In the genomic region with DNA sequence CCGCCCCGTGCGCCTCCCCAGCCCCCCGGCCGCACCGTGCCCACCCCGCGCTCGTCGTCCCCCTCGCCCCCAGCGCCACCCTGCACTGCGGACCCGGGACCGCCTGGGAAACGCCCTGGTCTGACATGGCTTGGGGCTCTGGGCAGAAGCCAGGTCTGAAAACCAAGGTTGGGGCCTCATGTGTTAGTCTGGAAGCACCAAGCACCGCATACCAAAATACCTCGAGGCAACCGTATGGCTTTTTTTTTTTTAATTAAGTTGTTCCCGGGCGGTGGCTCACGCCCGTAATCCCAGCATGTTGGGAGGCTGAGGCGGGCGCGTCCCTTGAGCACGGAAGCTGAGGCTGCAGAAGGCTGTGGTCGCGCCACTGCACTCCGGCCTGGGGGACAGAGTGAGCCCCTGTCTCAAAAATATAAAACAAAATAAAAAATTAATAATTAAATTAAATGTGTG, we compare ENCODE assay signal across 8 cellular contexts.
DNase-seq lines count a peak whose midpoint lies in the region; ATAC-seq and TF ChIP-seq lines count a peak whose summit lies in the region.

No MANE protein-coding gene starts in this region.

- H3K27me3 ChIP-seq in Caco-2 (replicated peaks; ENCODE audit: control insufficient read depth, insufficient read depth, low read length) (no peaks in the 10 kb centered on the region), HUES6 (ENCODE audit: control insufficient read depth, insufficient read depth, low read length) (no peaks in the 10 kb centered on the region)

- peak overlapping the region; percentile 96 for H3K27ac Mint-ChIP-seq in Caco-2 (ENCODE audit: unreplicated experiment)
- H3K27ac Mint-ChIP-seq in activated CD8-positive, alpha-beta T cell treated with anti-CD3 and anti-CD28 coated beads, Interleukin-2, amount 10 ng/mL, durations not matched to agents 7 days and 5 days = peak overlapping the region; percentile 96

- peaks cover 9% of the 10 kb centered on the region for H3K4me1 Mint-ChIP-seq in Caco-2 (ENCODE audit: low read depth, unreplicated experiment)
- peaks cover 50% of the 10 kb centered on the region for H3K4me1 Mint-ChIP-seq in activated CD8-positive, alpha-beta T cell treated with anti-CD3 and anti-CD28 coated beads, Interleukin-2, amount 10 ng/mL, durations not matched to agents 7 days and 5 days (ENCODE audit: low read depth)

- peak; percentile 16 for ATAC-seq in GM21367 (IDR thresholded peaks at IDR 0.05; ENCODE audit: unreplicated experiment)
- peak; percentile 18 for ATAC-seq in activated CD8-positive, alpha-beta T cell treated with anti-CD3 and anti-CD28 coated beads, Interleukin-2, amount 10 ng/mL, durations not matched to agents 7 days and 5 days

- peak overlapping the region; percentile 46 for H3K4me3 ChIP-seq in Caco-2 (ENCODE audit: low read depth, low read length)
- peak overlapping the region; percentile 54 for H3K4me3 ChIP-seq in HUES6 (ENCODE audit: low read depth, low read length)
- H3K4me3 ChIP-seq in retinal pigment epithelial cell (ENCODE audit: low read length) = peak overlapping the region; percentile 44

- H3K4me1 ChIP-seq in Caco-2 (peaks cover 27% of the 10 kb centered on the region), HUES6 (ENCODE audit: control insufficient read depth, insufficient read depth, low read length) (peaks cover 41% of the 10 kb centered on the region)

- H3K27ac ChIP-seq in HUES6 (ENCODE audit: low read depth, low read length) = peak overlapping the region; percentile 60

- peak overlapping the region; percentile 77 for H3K9ac ChIP-seq in HUES6 (ENCODE audit: low read length)

- H3K4me3 Mint-ChIP-seq in Caco-2 (ENCODE audit: unreplicated experiment) = peak overlapping the region; percentile 97
- peak overlapping the region; percentile 81 for H3K4me3 Mint-ChIP-seq in activated CD8-positive, alpha-beta T cell treated with anti-CD3 and anti-CD28 coated beads, Interleukin-2, amount 10 ng/mL, durations not matched to agents 7 days and 5 days

- DNase-seq in Caco-2 (peak in 1 of 2 experiments; percentile 64), cardiac septum (ENCODE audit: low spot score) (peak; percentile 77), retinal pigment epithelial cell (ENCODE audit: low read depth) (no peak), NCI-H2081 (lab: John Stamatoyannopoulos, UW) (no peak), NCI-H187 treated with DMSO at 0.1 percent for 48 hours (lab: John Stamatoyannopoulos, UW) (no peak)
- DNase-seq in activated CD8-positive, alpha-beta T cell treated with anti-CD3 and anti-CD28 coated beads, Interleukin-2, amount 10 ng/mL, durations not matched to agents 7 days and 5 days = no peak

- no peaks in the 10 kb centered on the region for H3K27me3 Mint-ChIP-seq in Caco-2 (ENCODE audit: insufficient read depth, unreplicated experiment)
- H3K27me3 Mint-ChIP-seq in activated CD8-positive, alpha-beta T cell treated with anti-CD3 and anti-CD28 coated beads, Interleukin-2, amount 10 ng/mL, durations not matched to agents 7 days and 5 days (ENCODE audit: low read depth) = no peaks in the 10 kb centered on the region

- no peaks in the 10 kb centered on the region for H3K9me3 ChIP-seq in Caco-2
- H3K9me3 ChIP-seq in HUES6 (ENCODE audit: control insufficient read depth, insufficient read depth, low read depth, low read length) = no peaks in the 10 kb centered on the region

- CTCF ChIA-PET in Caco-2 (lab: Charles Lee) = interaction anchor here (0.7 to 3.3 kb wide), 7 partner anchors 12 to 105 kb away, joined by 3 to 18 read pairs (median 7); a partner anchor contains a TSS
- CTCF ChIA-PET in activated CD8-positive, alpha-beta T cell treated with anti-CD3 and anti-CD28 coated beads, Interleukin-2, amount 10 ng/mL, durations not matched to agents 7 days and 5 days (lab: Charles Lee) = interaction anchor here (0.9 to 5.1 kb wide), 25 partner anchors 11 to 221 kb away, joined by 3 to 90 read pairs (median 9); a partner anchor contains a TSS

- intact Hi-C loops in Caco-2 (cut with micrococcal nuclease; ENCODE audit: unreplicated experiment) = loop anchor here (1.0 kb wide), 6 partner anchors 11 to 110 kb away; a partner anchor contains a TSS
- intact Hi-C loops in cardiac septum (cut with DNase I) = loop anchor here (1.0 to 10.0 kb wide), 6 partner anchors 12 to 1316 kb away; no protein-coding TSS in a partner anchor

- no peak for TF ChIP-seq CTCF in Caco-2 (IDR thresholded peaks at IDR 0.05; ENCODE audit: insufficient read depth in 1 of 2, low read depth in 1 of 2, low read length in 1 of 2, severe bottlenecking in 1 of 2, unreplicated experiment in 1 of 2)
- TF ChIP-seq CTCF in retinal pigment epithelial cell (conservative IDR thresholded peaks at IDR 0.05; ENCODE audit: low read depth, low read length) = no peak

- no TSS peak for BruUV-seq in Caco-2 (replicated peaks; lab: Mats Ljungman, UMichigan)

- no peaks in the 10 kb centered on the region for H3K9me3 Mint-ChIP-seq in Caco-2 (ENCODE audit: unreplicated experiment)
- H3K9me3 Mint-ChIP-seq in activated CD8-positive, alpha-beta T cell treated with anti-CD3 and anti-CD28 coated beads, Interleukin-2, amount 10 ng/mL, durations not matched to agents 7 days and 5 days (ENCODE audit: insufficient read depth) = no peaks in the 10 kb centered on the region

- peaks cover 38% of the 10 kb centered on the region for H3K36me3 Mint-ChIP-seq in Caco-2 (ENCODE audit: insufficient read depth, unreplicated experiment)
- peaks cover 8% of the 10 kb centered on the region for H3K36me3 Mint-ChIP-seq in activated CD8-positive, alpha-beta T cell treated with anti-CD3 and anti-CD28 coated beads, Interleukin-2, amount 10 ng/mL, durations not matched to agents 7 days and 5 days (ENCODE audit: low read depth)

- no peaks in the 10 kb centered on the region for H3K36me3 ChIP-seq in Caco-2 (ENCODE audit: control insufficient read depth, insufficient read depth, low read length)
- H3K36me3 ChIP-seq in HUES6 (ENCODE audit: control insufficient read depth, insufficient read depth, low read length) = no peaks in the 10 kb centered on the region

- POLR2A ChIA-PET in Caco-2 (lab: Charles Lee) = interaction anchor here (0.6 to 4.8 kb wide), 14 partner anchors 7 to 227 kb away, joined by 3 to 103 read pairs (median 6); a partner anchor contains a TSS
- POLR2A ChIA-PET in activated CD8-positive, alpha-beta T cell treated with anti-CD3 and anti-CD28 coated beads, Interleukin-2, amount 10 ng/mL, durations not matched to agents 7 days and 5 days (lab: Charles Lee) = interaction anchor here (0.6 to 8.2 kb wide), 17 partner anchors 9 to 1672 kb away, joined by 3 to 401 read pairs (median 10); a partner anchor contains a TSS
